ENCODE assay signal across 1 cellular context in genomic region chr11:19071255-19071654, GRCh38.
TF ChIP-seq lines count a peak whose summit lies in the region.

No MANE protein-coding gene starts in this region.

TF ChIP-seq in HCT116, 20 proteins besides CTCF, POLR2A, EP300 and RAD21 (continued from another document):
- no peak for TF ChIP-seq CEBPB (IDR thresholded peaks at IDR 0.05; ENCODE audit: low read depth)
- TF ChIP-seq YY1 (IDR thresholded peaks at IDR 0.05; ENCODE audit: extremely low read depth, insufficient replicate concordance, low read depth, low read length): peak; percentile 78
- peak; percentile 22 for TF ChIP-seq ZBTB33 (IDR thresholded peaks at IDR 0.05; ENCODE audit: extremely low read depth, insufficient replicate concordance, low read length)
